In genomic region chr5:71384706-71385105, GRCh38 we compare ENCODE assay signal across 5 cellular contexts.
"Had no signal": no experiment of that assay in that cellular context is flagged by ENCODE, and none has a peak within 500 bp of the region (broad histone marks: within the 10 kb centered on the region; RNA-seq: fewer than 3 reads in every experiment).

No MANE protein-coding gene starts in this region.

- H3K4me2 ChIP-seq: GM23338 had no signal

- H2AFZ ChIP-seq: GM23338 had no signal

- H3K4me3 ChIP-seq: GM23338 had no signal

- DNase-seq: H9, HCEC 1CT, HFFc6, KG1 had no signal
